Comparison of ENCODE assay signal across 8 cellular contexts in genomic region chr7:50449881-50450690, GRCh38. TPM values are rescaled to one million over a fixed set of nuclear protein-coding genes. Genes with fewer than 3 reads are reported as not detected.
DNase-seq lines count a peak whose midpoint lies in the region; ATAC-seq and TF ChIP-seq lines count a peak whose summit lies in the region.

TSS of gene FIGNL1 (minus strand) at chr7:50450350. CDS start at chr7:50447287, 3,063 bp downstream.

- peaks cover 10 to 25% of the 10 kb centered on the region in 2 donors for H3K4me1 Mint-ChIP-seq in natural killer cell treated with Interleukin-12 subunit alpha and Interleukin-12 subunit beta and Interleukin-15 and Interleukin-18, amount 100 ng/mL, for 72 hours (ENCODE audit: low read depth in 2 of 2)

- TF ChIP-seq CTCF in DND-41 (IDR thresholded peaks at IDR 0.05; ENCODE audit: borderline replicate concordance, extremely low read depth, low read length, poor library complexity, severe bottlenecking): no peak
- TF ChIP-seq CTCF in fibroblast of mammary gland (conservative IDR thresholded peaks at IDR 0.05; ENCODE audit: control insufficient read depth, insufficient read depth, low read depth, low read length): no peak

- peak within 1 kb of the TSS; percentile 90 for H3K4me2 ChIP-seq in DND-41 (ENCODE audit: insufficient read depth, low read length)

- H3K36me3 Mint-ChIP-seq in natural killer cell treated with Interleukin-12 subunit alpha and Interleukin-12 subunit beta and Interleukin-15 and Interleukin-18, amount 100 ng/mL, for 72 hours: peaks cover 19% of the 10 kb centered on the region

- peaks cover 7 to 8% of the 10 kb centered on the region in 2 donors for H3K27me3 Mint-ChIP-seq in natural killer cell treated with Interleukin-12 subunit alpha and Interleukin-12 subunit beta and Interleukin-15 and Interleukin-18, amount 100 ng/mL, for 72 hours

- H4K20me1 ChIP-seq in DND-41 (ENCODE audit: insufficient read depth, low read length): peaks cover 22% of the 10 kb centered on the region; the same call in 1 of the 2 replicates

- peaks cover 62% of the 10 kb centered on the region for H3K79me2 ChIP-seq in DND-41 (ENCODE audit: insufficient read depth, low read length)

- H3K27me3 ChIP-seq in DND-41 (ENCODE audit: insufficient read depth, low read length, poor library complexity): no peaks in the 10 kb centered on the region

- H3K27ac Mint-ChIP-seq in natural killer cell treated with Interleukin-12 subunit alpha and Interleukin-12 subunit beta and Interleukin-15 and Interleukin-18, amount 100 ng/mL, for 72 hours: peak within 1 kb of the TSS; percentile 32 to 49

- peak within 1 kb of the TSS; percentile 89 for H3K27ac ChIP-seq in DND-41 (ENCODE audit: low read length)

- no peaks in the 10 kb centered on the region for H3K9me3 Mint-ChIP-seq in natural killer cell treated with Interleukin-12 subunit alpha and Interleukin-12 subunit beta and Interleukin-15 and Interleukin-18, amount 100 ng/mL, for 72 hours

- H3K4me3 ChIP-seq in DND-41 (ENCODE audit: low read depth in 1 of 2, low read length in 2 of 2) (peak within 1 kb of the TSS; percentile 88 to 96), fibroblast of mammary gland (ENCODE audit: control insufficient read depth, low read depth, low read length) (peak within 1 kb of the TSS; percentile 80)

- H2AFZ ChIP-seq in DND-41 (ENCODE audit: low read depth, low read length): peak within 1 kb of the TSS; percentile 98

- peak within 1 kb of the TSS; percentile 69 for H3K4me3 Mint-ChIP-seq in natural killer cell treated with Interleukin-12 subunit alpha and Interleukin-12 subunit beta and Interleukin-15 and Interleukin-18, amount 100 ng/mL, for 72 hours

- H3K9ac ChIP-seq in DND-41 (ENCODE audit: low read depth, low read length): peak within 1 kb of the TSS; percentile 96

- DNase-seq in DND-41 (peak; percentile 85), KG1 (lab: John Stamatoyannopoulos, UW) (peak; percentile 69), RKO (ENCODE audit: low spot score) (peak; percentile 85), fibroblast of mammary gland (ENCODE audit: low read depth) (peak; percentile 60)
- DNase-seq in activated T-helper 1 cell treated with anti-CD3 and anti-CD28 coated beads, Interleukin-2, amount 50 U/mL, for 16 hours (ENCODE audit: low read depth in 1 of 2, low spot score in 1 of 2): peak; percentile 60 to 77
- peak; percentile 87 for DNase-seq in natural killer cell treated with Interleukin-12 subunit alpha and Interleukin-12 subunit beta and Interleukin-15 and Interleukin-18, amount 100 ng/mL, for 72 hours (ENCODE audit: low spot score)
- DNase-seq in stimulated activated naive CD4-positive, alpha-beta T cell treated with Interleukin-2 at 50 U/mL for 16 hours (lab: John Stamatoyannopoulos, UW): peak; percentile 82

- H3K36me3 ChIP-seq in DND-41 (ENCODE audit: insufficient read depth, low read length): peaks cover 33% of the 10 kb centered on the region

- peaks cover 51% of the 10 kb centered on the region for H3K4me1 ChIP-seq in DND-41 (ENCODE audit: insufficient read depth, low read length)

- ATAC-seq in DND-41 (ENCODE audit: insufficient read depth, low read depth) (peak; percentile 92), GM21737 (IDR thresholded peaks at IDR 0.05; ENCODE audit: unreplicated experiment) (peak; percentile 85)
- ATAC-seq in natural killer cell treated with Interleukin-12 subunit alpha and Interleukin-12 subunit beta and Interleukin-15 and Interleukin-18, amount 100 ng/mL, for 72 hours: peak; percentile 96 to 97

- H3K9me3 ChIP-seq in DND-41 (ENCODE audit: insufficient read depth, low read length, severe bottlenecking): no peaks in the 10 kb centered on the region

RNA-seq across cellular contexts. Expression of gene FIGNL1, which starts in this region (rescaled TPM):
- total RNA-seq in natural killer cell treated with Interleukin-12 subunit alpha and Interleukin-12 subunit beta and Interleukin-15 and Interleukin-18, amount 100 ng/mL, for 72 hours: 10 to 100 TPM; 28.7 to 41.1 TPM

Comparison
In these comparisons a context has a peak if more than half of its experiments do, and no peak if none do; other contexts are left out.
1. Peak in every context shown above with its lines: DNase-seq, ATAC-seq, H3K4me3 ChIP-seq and H3K27ac ChIP-seq.